In genomic region chr2:85663684-85664565, GRCh38 we compare ENCODE assay signal across 1 cellular context.
A peak's percentile ranks its signal among the peaks of the same experiment; 100 is the strongest.
TF ChIP-seq lines count a peak whose summit lies in the region.

No MANE protein-coding gene starts in this region.

TF ChIP-seq in HepG2, 621 proteins besides CTCF, POLR2A, EP300 and RAD21:
- TF ChIP-seq ZBTB33 (CRISPR knock-in tag; IDR thresholded peaks at IDR 0.05) = peak; percentile 82
- no peak for TF ChIP-seq ZBTB46 (CRISPR knock-in tag; IDR thresholded peaks at IDR 0.05; ENCODE audit: borderline replicate concordance)
- no peak for TF ChIP-seq CREBL2 (CRISPR knock-in tag; IDR thresholded peaks at IDR 0.05; ENCODE audit: borderline replicate concordance)
- TF ChIP-seq ZNF879 (CRISPR knock-in tag; IDR thresholded peaks at IDR 0.05) = no peak
- no peak for TF ChIP-seq WIZ (CRISPR knock-in tag; IDR thresholded peaks at IDR 0.05)
- no peak for TF ChIP-seq ZKSCAN1 (IDR thresholded peaks at IDR 0.05; ENCODE audit: low read length)
TF ChIP-seq in HepG2: peak in this region for 1.
